ENCODE assay signal across 9 cellular contexts in genomic region chr10:31322647-31323046, GRCh38. TPM values are rescaled to one million over a fixed set of nuclear protein-coding genes. Genes with fewer than 3 reads are reported as not detected.
DNase-seq lines count a peak whose midpoint lies in the region; ATAC-seq and TF ChIP-seq lines count a peak whose summit lies in the region.
"Had no signal": no experiment of that assay in that cellular context is flagged by ENCODE, and none has a peak within 500 bp of the region (broad histone marks: within the 10 kb centered on the region; RNA-seq: fewer than 3 reads in every experiment).

No MANE protein-coding gene starts in this region.

- peak; percentile 66 for TF ChIP-seq RAD21 in SK-N-SH (IDR thresholded peaks at IDR 0.05; ENCODE audit: low read length)

- H3K36me3 ChIP-seq in SK-N-SH (replicated peaks in 1 of 2; ENCODE audit: control insufficient read depth in 1 of 2, insufficient read depth in 2 of 2, low read length in 1 of 2) (no peaks in the 10 kb centered on the region), MG63 (peaks cover 5% of the 10 kb centered on the region)
- H3K36me3 ChIP-seq: left lung had no signal

- DNase-seq in SK-N-SH (peak; percentile 32), MG63 (no peak), retina (peak; percentile 17), HEK293T (ENCODE audit: extremely low spot score) (no peak), COLO829 (ENCODE audit: low spot score) (no peak)
- DNase-seq in central memory CD4-positive, alpha-beta T cell: peak; percentile 10
- DNase-seq: left lung had no signal

- POLR2A ChIA-PET in SK-N-SH (lab: Yijun Ruan, JAX) (no interaction called here), HEK293T (lab: Yijun Ruan, JAX) (no interaction called here)

- no peak overlapping the region for H2AFZ ChIP-seq in SK-N-SH (ENCODE audit: low read depth)

- no peak overlapping the region for H3K4me3 ChIP-seq in SK-N-SH (ENCODE audit: low read depth in 2 of 2, low read length in 1 of 2)
- peak overlapping the region; percentile 96; the same call in 1 of the 2 replicates for H3K4me3 ChIP-seq in MG63
- H3K4me3 ChIP-seq: left lung had no signal

- H3K9ac ChIP-seq in SK-N-SH: no peak overlapping the region

- H3K27me3 ChIP-seq in SK-N-SH (ENCODE audit: insufficient read depth): no peaks in the 10 kb centered on the region
- no peaks in the 10 kb centered on the region for H3K27me3 ChIP-seq in MG63

- WGBS in SK-N-SH (ENCODE audit: low lambda C conversion rate): 69% methylated on average over 2 of the region's 2 CpGs

- ATAC-seq in SK-N-SH treated with all-trans-retinoic acid at 6 μM for 48 hours (no peak), GM18511 (IDR thresholded peaks at IDR 0.05; ENCODE audit: unreplicated experiment) (no peak)
- ATAC-seq: left lung had no signal

- H3K79me2 ChIP-seq in SK-N-SH (ENCODE audit: insufficient read depth): peaks cover 87% of the 10 kb centered on the region

- H3K9me2 ChIP-seq in SK-N-SH: no peaks in the 10 kb centered on the region

- no peak overlapping the region for H3K27ac ChIP-seq in SK-N-SH (ENCODE audit: low read depth in 2 of 2, low read length in 1 of 2)

- CTCF ChIA-PET in SK-N-SH (lab: Yijun Ruan, JAX) (interaction anchor here (1.0 kb wide), 2 partner anchors 448 to 452 kb away, joined by 3 read pairs; no protein-coding TSS in a partner anchor), HEK293T (lab: Yijun Ruan, JAX) (no interaction called here)

- TF ChIP-seq CTCF in SK-N-SH (IDR thresholded peaks at IDR 0.05): peak; percentile 49

- peaks cover 12% of the 10 kb centered on the region for H4K20me1 ChIP-seq in SK-N-SH (ENCODE audit: insufficient read depth)

- no peak overlapping the region for H3K4me2 ChIP-seq in SK-N-SH

- H3F3A ChIP-seq in SK-N-SH (replicated peaks; ENCODE audit: insufficient read depth): peaks cover 4% of the 10 kb centered on the region

- no peak for TF ChIP-seq EP300 in SK-N-SH (IDR thresholded peaks at IDR 0.05; ENCODE audit: borderline replicate concordance in 1 of 2, low read depth in 1 of 2, low read length in 1 of 2)

- H3K4me1 ChIP-seq in SK-N-SH (ENCODE audit: control insufficient read depth in 1 of 2, insufficient read depth in 2 of 2, low read depth in 1 of 2, low read length in 1 of 2): peaks cover 0 to 20% of the 10 kb centered on the region in 2 experiments; a peak in 2 of 4 replicates

- no peaks in the 10 kb centered on the region for H3K9me3 ChIP-seq in SK-N-SH
- H3K9me3 ChIP-seq in MG63: no peaks in the 10 kb centered on the region
- H3K9me3 ChIP-seq: left lung had no signal

TF ChIP-seq in SK-N-SH, 30 proteins besides CTCF, POLR2A, EP300 and RAD21 (continues in another document):
- TF ChIP-seq MEF2A (IDR thresholded peaks at IDR 0.05; ENCODE audit: borderline replicate concordance, low read depth): no peak
- peak; percentile 59 for TF ChIP-seq SMC3 (IDR thresholded peaks at IDR 0.05; ENCODE audit: low read depth, low read length)
- TF ChIP-seq JUND (IDR thresholded peaks at IDR 0.05): no peak
- no peak for TF ChIP-seq POLR2AphosphoS5 (IDR thresholded peaks at IDR 0.05; ENCODE audit: low read depth, low read length)
- no peak for TF ChIP-seq RFX5 (IDR thresholded peaks at IDR 0.05; ENCODE audit: low read length)
- TF ChIP-seq IRF3 (IDR thresholded peaks at IDR 0.05; ENCODE audit: low read depth, low read length): no peak
- no peak for TF ChIP-seq GATA2 (CRISPR knock-in tag; IDR thresholded peaks at IDR 0.05)
- TF ChIP-seq MXI1 (IDR thresholded peaks at IDR 0.05; ENCODE audit: low read depth, low read length): peak; percentile 45; the same call in 1 of the 2 replicates
- no peak for TF ChIP-seq FOXJ3 (CRISPR knock-in tag; IDR thresholded peaks at IDR 0.05)

TF ChIP-seq in SK-N-SH treated with all-trans-retinoic acid at 6 μM for 48 hours, 23 proteins besides CTCF, POLR2A, EP300 and RAD21 (continues in another document):
- no peak for TF ChIP-seq OSR1 (CRISPR knock-in tag; IDR thresholded peaks at IDR 0.05)
- no peak for TF ChIP-seq ZC3H10 (CRISPR knock-in tag; IDR thresholded peaks at IDR 0.05)
- no peak for TF ChIP-seq SNAI2 (CRISPR knock-in tag; IDR thresholded peaks at IDR 0.05)
- no peak for TF ChIP-seq CSRNP3 (CRISPR knock-in tag; IDR thresholded peaks at IDR 0.05)
- no peak for TF ChIP-seq ISL1 (CRISPR knock-in tag; IDR thresholded peaks at IDR 0.05)
- no peak for TF ChIP-seq GLIS3 (CRISPR knock-in tag; IDR thresholded peaks at IDR 0.05)
- no peak for TF ChIP-seq TOX (CRISPR knock-in tag; IDR thresholded peaks at IDR 0.05; ENCODE audit: borderline replicate concordance)
- no peak for TF ChIP-seq PPARA (CRISPR knock-in tag; IDR thresholded peaks at IDR 0.05; ENCODE audit: borderline replicate concordance)
- no peak for TF ChIP-seq BACH2 (CRISPR knock-in tag; IDR thresholded peaks at IDR 0.05; ENCODE audit: borderline replicate concordance)

TF ChIP-seq in HEK293T, 16 proteins besides CTCF, POLR2A, EP300 and RAD21:
- no peak for TF ChIP-seq NFRKB (IDR thresholded peaks at IDR 0.05)
- TF ChIP-seq ARNT (IDR thresholded peaks at IDR 0.05): no peak
- TF ChIP-seq ZNF384 (IDR thresholded peaks at IDR 0.05): no peak
- TF ChIP-seq FOXK2 (IDR thresholded peaks at IDR 0.05): no peak
- no peak for TF ChIP-seq TARDBP (IDR thresholded peaks at IDR 0.05)
- TF ChIP-seq L3MBTL2 (conservative IDR thresholded peaks at IDR 0.05): no peak
- no peak for TF ChIP-seq CTBP1 (IDR thresholded peaks at IDR 0.05; ENCODE audit: borderline replicate concordance)
- TF ChIP-seq ELF4 (IDR thresholded peaks at IDR 0.05): no peak

RNA-seq across cellular contexts. Expression of gene ZEB1, which starts 3.6 kb away (rescaled TPM):
- 5.4 and 6.6 TPM in 2 replicates for polyA plus RNA-seq in SK-N-SH (2012; rRNA removed)
- polyA plus RNA-seq in SK-N-SH (2012; cell fraction: cytosol; rRNA removed): 8.1 and 9.7 TPM in 2 replicates
- 5.9 and 11.2 TPM in 2 replicates for polyA plus RNA-seq in SK-N-SH (2012; cell fraction: nucleus; rRNA removed)
- 21.7 and 32.4 TPM in 2 replicates for total RNA-seq in MG63 (2014; rRNA removed; shearing (Covaris generic); ENCODE audit: low replicate concordance)

Comparison
In these comparisons a context has a peak if more than half of its experiments do, and no peak if none do; other contexts are left out.
1. DNase-seq: peak in SK-N-SH (single experiment), central memory CD4-positive, alpha-beta T cell (single experiment) and retina (single experiment); none in MG63 (single experiment), HEK293T (single experiment) and COLO829 (single experiment).